Comparison of ENCODE assay signal across 1 cellular context in genomic region chr1:41239988-41240610, GRCh38.
TF ChIP-seq lines count a peak whose summit lies in the region.

No MANE protein-coding gene starts in this region.

TF ChIP-seq in HepG2, 621 proteins besides CTCF, POLR2A, EP300 and RAD21 (continued from another document):
- TF ChIP-seq CHD4 (IDR thresholded peaks at IDR 0.05; ENCODE audit: borderline replicate concordance, low read length) (peak; percentile 63; the same call in 1 of the 2 replicates), ZNF264 (CRISPR knock-in tag; IDR thresholded peaks at IDR 0.05) (no peak), HDAC2 (CRISPR knock-in tag; IDR thresholded peaks at IDR 0.05) (peak; percentile 94), TGIF2 (CRISPR knock-in tag; IDR thresholded peaks at IDR 0.05) (peak; percentile 55; the same call in 1 of the 2 replicates), ZNF709 (CRISPR knock-in tag; IDR thresholded peaks at IDR 0.05) (no peak), MBD4 (IDR thresholded peaks at IDR 0.05; ENCODE audit: borderline replicate concordance, low read length) (peak; percentile 57; the same call in 1 of the 2 replicates), KDM1A (CRISPR knock-in tag; IDR thresholded peaks at IDR 0.05) (peak; percentile 88), FLYWCH1 (CRISPR knock-in tag; IDR thresholded peaks at IDR 0.05) (no peak), JUN (CRISPR knock-in tag; IDR thresholded peaks at IDR 0.05) (no peak), ATF1 (CRISPR knock-in tag; IDR thresholded peaks at IDR 0.05) (peak; percentile 75), JUNB (CRISPR knock-in tag; IDR thresholded peaks at IDR 0.05; ENCODE audit: borderline replicate concordance) (no peak), PCBP2 (optimal IDR thresholded peaks at IDR 0.05; ENCODE audit: low read depth, low read length, poor library complexity, severe bottlenecking) (no peak), ZSCAN30 (CRISPR knock-in tag; IDR thresholded peaks at IDR 0.05) (no peak), POLR2AphosphoS2 (IDR thresholded peaks at IDR 0.05; ENCODE audit: low read depth, low read length) (no peak), NR2C2 (CRISPR knock-in tag; IDR thresholded peaks at IDR 0.05; ENCODE audit: borderline replicate concordance) (peak; percentile 23; the same call in 1 of the 2 replicates), PATZ1 (CRISPR knock-in tag; IDR thresholded peaks at IDR 0.05) (peak; percentile 33)
TF ChIP-seq in HepG2: peak in this region for 158.
